8 cellular contexts compared by ENCODE assay signal in the genomic region with DNA sequence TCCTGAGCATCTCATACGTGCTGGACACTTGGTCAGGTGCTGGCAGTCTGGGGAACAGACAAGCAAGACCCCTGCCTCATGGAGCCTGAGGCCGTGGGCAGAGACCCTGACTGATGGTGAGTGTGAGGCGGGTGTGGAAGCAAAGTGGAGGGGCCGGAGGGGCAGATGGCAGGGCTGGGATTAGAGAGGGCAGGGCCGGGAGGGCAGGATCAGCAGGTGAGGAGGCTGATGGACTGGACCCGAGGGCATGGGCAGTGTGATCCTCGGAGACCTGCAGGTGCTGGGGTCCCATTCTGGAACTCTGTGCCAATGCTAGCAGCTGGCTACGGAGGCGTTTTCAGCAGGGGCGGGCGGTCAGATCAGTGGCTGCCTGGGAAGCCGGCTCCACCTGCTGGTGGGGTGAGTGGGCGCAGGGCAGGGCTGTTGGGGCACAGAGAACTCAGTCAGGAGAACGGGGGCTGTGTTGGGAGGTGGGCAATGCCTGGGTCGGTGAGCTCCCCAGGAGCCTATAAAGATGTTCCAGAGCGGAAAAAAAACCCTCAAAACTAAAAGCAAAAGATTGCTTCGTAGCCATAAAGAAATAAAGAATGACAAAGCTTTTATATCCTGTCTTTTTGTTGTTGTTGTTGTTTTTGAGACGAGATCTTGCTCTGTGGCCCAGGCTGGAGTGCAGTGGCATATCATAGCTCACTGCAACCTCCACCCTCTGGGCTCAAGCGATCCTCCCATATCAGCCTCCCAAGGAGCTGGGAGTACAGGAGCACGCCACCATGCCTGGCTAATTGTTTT. TPM values are rescaled to one million over a fixed set of nuclear protein-coding genes. Genes with fewer than 3 reads are reported as not detected.
DNase-seq lines count a peak whose midpoint lies in the region; ATAC-seq and TF ChIP-seq lines count a peak whose summit lies in the region.

No MANE protein-coding gene starts in this region.

- H3K4me3 Mint-ChIP-seq in osteocyte (ENCODE audit: unreplicated experiment), result no peak overlapping the region

- no peaks in the 10 kb centered on the region for H3K9me3 Mint-ChIP-seq in osteocyte (ENCODE audit: unreplicated experiment)

- peak; percentile 32 to 48 for DNase-seq in NCI-H524 (lab: John Stamatoyannopoulos, UW)
- DNase-seq in NCI-H524 treated with DMSO at 0.1 percent for 48 hours (lab: John Stamatoyannopoulos, UW), result no peak
- peak; percentile 53 for DNase-seq in NCI-H2171 treated with DMSO at 0.1 percent for 48 hours (lab: John Stamatoyannopoulos, UW)
- peak in 1 of 2 donors; percentile 12 for DNase-seq in cardiac fibroblast (ENCODE audit: low read depth in 2 of 2)
- DNase-seq in osteocyte (ENCODE audit: extremely low spot score, unreplicated experiment), result no peak
- DNase-seq in NCI-H187 treated with DMSO at 0.1 percent for 48 hours (lab: John Stamatoyannopoulos, UW), result no peak

- peaks cover 22% of the 10 kb centered on the region for H3K4me1 Mint-ChIP-seq in osteocyte (ENCODE audit: unreplicated experiment)

- ATAC-seq in GM18870 (IDR thresholded peaks at IDR 0.05; ENCODE audit: unreplicated experiment) (no peak), HG02623 (IDR thresholded peaks at IDR 0.05; ENCODE audit: unreplicated experiment) (no peak)

- no peak overlapping the region for H3K27ac Mint-ChIP-seq in osteocyte (ENCODE audit: unreplicated experiment)

- H3K4me3 ChIP-seq in cardiac fibroblast (replicated peaks in 1 of 2; ENCODE audit: low read depth in 2 of 2, low read length in 2 of 2), result no peak overlapping the region

- peak; percentile 60 for TF ChIP-seq CTCF in cardiac fibroblast (IDR thresholded peaks at IDR 0.05; ENCODE audit: low read depth, low read length)
- peak; percentile 32 for TF ChIP-seq CTCF in osteocyte (IDR thresholded peaks at IDR 0.05)

- peaks cover 12% of the 10 kb centered on the region for H3K27me3 Mint-ChIP-seq in osteocyte (ENCODE audit: unreplicated experiment)

- peaks cover 2% of the 10 kb centered on the region for H3K36me3 Mint-ChIP-seq in osteocyte (ENCODE audit: unreplicated experiment)

RNA-seq across cellular contexts. Expression of gene C16orf74, which starts 8.9 kb away (rescaled TPM):
- 2.1 and 2.4 TPM in 2 replicates for total RNA-seq in osteocyte

RNA-seq across cellular contexts. Expression of gene EMC8, which starts 39.5 kb away (rescaled TPM):
- total RNA-seq in osteocyte, result 34.3 and 35.5 TPM in 2 replicates

RNA-seq across cellular contexts. Expression of gene COX4I1, which starts 39.7 kb away (rescaled TPM):
- total RNA-seq in osteocyte, result 456 and 476 TPM in 2 replicates

Comparison
In these comparisons a context has a peak if more than half of its experiments do, and no peak if none do; other contexts are left out.
1. DNase-seq: peak in NCI-H524 (2 of 2) and NCI-H2171 treated with DMSO at 0.1 percent for 48 hours (single experiment); none in NCI-H524 treated with DMSO at 0.1 percent for 48 hours (single experiment), osteocyte (single experiment) and NCI-H187 treated with DMSO at 0.1 percent for 48 hours (single experiment).